ENCODE assay signal across 18 cellular contexts in the genomic region with DNA sequence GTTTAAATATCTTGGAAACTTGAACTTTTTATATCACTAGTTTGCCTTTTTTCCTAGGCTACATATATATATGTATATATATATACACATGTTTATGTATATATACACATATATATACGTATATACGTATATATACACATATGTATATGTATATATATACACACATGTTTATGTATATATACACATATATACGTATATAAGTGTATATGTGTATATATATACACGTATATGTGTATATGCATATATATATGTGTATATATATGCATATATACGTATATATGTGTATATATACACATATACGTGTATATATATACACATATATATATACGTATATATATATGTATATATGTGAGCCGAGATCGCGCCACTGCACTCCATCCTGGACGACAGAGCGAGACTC.
"Had no signal": no experiment of that assay in that cellular context is flagged by ENCODE, and none has a peak within 500 bp of the region (broad histone marks: within the 10 kb centered on the region; RNA-seq: fewer than 3 reads in every experiment).

No MANE protein-coding gene starts in this region.

- H3K4me3 ChIP-seq: colonic mucosa, ovary, suprapubic skin, tibial artery, upper lobe of left lung, vagina had no signal

- H3K27me3 ChIP-seq: colonic mucosa, ovary, suprapubic skin, tibial artery, upper lobe of left lung, vagina had no signal

- DNase-seq: colonic mucosa; effector CD4-positive, alpha-beta T cell; endodermal cell; hippocampal formation; kidney glomerular epithelial cell; mammary epithelial cell; naive thymus-derived CD4-positive, alpha-beta T cell; nucleus accumbens; ovary; right cardiac atrium; stimulated activated CD4-positive, alpha-beta T cell treated with anti-CD3 and anti-CD28 coated beads, Interleukin-12 subunit alpha, Interleukin-12 subunit beta, amount 100 ng/mL, for 4 hours; tibial artery; upper lobe of left lung had no signal

- FAIRE-seq: endothelial cell of umbilical vein, islet of Langerhans, small intestine had no signal

- H3K9me3 ChIP-seq: colonic mucosa, ovary, suprapubic skin, tibial artery, upper lobe of left lung, vagina had no signal

- ATAC-seq: naive thymus-derived CD4-positive, alpha-beta T cell; right cardiac atrium had no signal

- H3K36me3 ChIP-seq: colonic mucosa, ovary, suprapubic skin, upper lobe of left lung, vagina had no signal

- H3K27ac ChIP-seq: ovary, tibial artery, vagina had no signal
